8 cellular contexts compared by ENCODE assay signal in genomic region chr1:244163861-244164562, GRCh38.
DNase-seq lines count a peak whose midpoint lies in the region; ATAC-seq, FAIRE-seq and TF ChIP-seq lines count a peak whose summit lies in the region.

No MANE protein-coding gene starts in this region.

- H2BK5ac ChIP-seq in H1 (ENCODE audit: low read depth, low read length): peak overlapping the region; percentile 72; the same call in 1 of the 2 replicates

- H2BK12ac ChIP-seq in H1 (ENCODE audit: low read depth, low read length): peak overlapping the region; percentile 69

- TF ChIP-seq POLR2A in H1 (IDR thresholded peaks at IDR 0.05; ENCODE audit: control extremely low read depth in 1 of 2, low read depth in 2 of 2, low read length in 2 of 2): no peak

- H3K36me3 ChIP-seq in MG63 (no peaks in the 10 kb centered on the region), H1 (ENCODE audit: control insufficient read depth in 2 of 4, insufficient read depth in 4 of 4, low read length in 3 of 4) (no peaks in the 10 kb centered on the region), left lung (no peaks in the 10 kb centered on the region)

- H4K20me1 ChIP-seq in H1 (replicated peaks in 1 of 2; ENCODE audit: control insufficient read depth in 1 of 2, insufficient read depth in 2 of 2, low read length in 2 of 2): no peaks in the 10 kb centered on the region

- WGBS in H1 (ENCODE audit: extremely low coverage in 1 of 2, insufficient coverage in 1 of 2, insufficient read length in 1 of 2, insufficient replicate concordance in 2 of 2, low coverage in 1 of 2, low lambda C conversion rate in 2 of 2, missing lambda C conversion rate in 1 of 2), 2 experiments: 74% methylated on average over 9 of the region's 9 CpGs; no CpG with 5 or more reads in 1 of the 2 experiments

- CTCF ChIA-PET in H1 (lab: Charles Lee; ENCODE audit: partially characterized antibody): interaction anchor here (2.0 kb wide), 1 partner anchor 9 kb away, joined by 5 read pairs; no protein-coding TSS in a partner anchor

- peak overlapping the region; percentile 81 for H4K91ac ChIP-seq in H1 (replicated peaks; ENCODE audit: insufficient read length, low read length)

- intact Hi-C loops in left lung (cut with DNase I): no loop called here

- POLR2A ChIA-PET in H1 (lab: Charles Lee; ENCODE audit: partially characterized antibody): no interaction called here

- DNase-seq in AG09309 (ENCODE audit: low read depth) (peak; percentile 85), MG63 (peak; percentile 74), H1 (ENCODE audit: low read depth in 1 of 2, low spot score in 2 of 2) (peak in 1 of 2 experiments; percentile 23), left lung (no peak)
- no peak for DNase-seq in effector CD4-positive, alpha-beta T cell
- DNase-seq in activated CD4-positive, CD25-positive, alpha-beta regulatory T cell treated with anti-CD3 and anti-CD28 coated beads, Interleukin-2, amount 50 U/mL, for 72 hours: no peak

- H3K56ac ChIP-seq in H1 (replicated peaks; ENCODE audit: insufficient read length, low read depth, low read length): no peak overlapping the region

- H3K4ac ChIP-seq in H1 (replicated peaks; ENCODE audit: insufficient read length, low read depth, low read length): no peak overlapping the region

- peak overlapping the region; percentile 77; the same call in 1 of the 2 replicates for H4K8ac ChIP-seq in H1 (ENCODE audit: extremely low read depth, insufficient read depth, low read length)

- peaks cover 6 to 15% (median 9%) of the 10 kb centered on the region in 4 experiments; a peak in 6 of 7 replicates for H3K4me1 ChIP-seq in H1 (replicated peaks in 1 of 4; ENCODE audit: control insufficient read depth in 3 of 4, insufficient read depth in 4 of 4, low read length in 3 of 4)
- H3K4me1 ChIP-seq in left lung: peaks cover 0 to 3% of the 10 kb centered on the region in 2 donors

- peak overlapping the region; percentile 78; the same call in 1 of the 2 replicates for H2AK5ac ChIP-seq in H1 (ENCODE audit: low read depth, low read length)

- no peak overlapping the region for H2BK120ac ChIP-seq in H1 (replicated peaks; ENCODE audit: low read depth, low read length)

- no peak overlapping the region for H3K14ac ChIP-seq in H1 (ENCODE audit: insufficient read length)

- H4K5ac ChIP-seq in H1 (ENCODE audit: insufficient read length, low read depth, low read length): no peak overlapping the region

- H3K27ac ChIP-seq in H1 (ENCODE audit: low read depth, low read length) (peak overlapping the region; percentile 13; the same call in 1 of the 2 replicates), left lung (peak overlapping the region; percentile 46 to 72)

- H2BK20ac ChIP-seq in H1 (ENCODE audit: low read length): peak overlapping the region; percentile 67; the same call in 1 of the 2 replicates

- no peak for FAIRE-seq in H1 (lab: Jason Lieb, UNC)

- no peak overlapping the region; a peak in 2 of 7 replicates for H3K9ac ChIP-seq in H1 (replicated peaks in 1 of 4; ENCODE audit: extremely low read depth in 1 of 4, low read depth in 3 of 4, low read length in 3 of 4)

- no peaks in the 10 kb centered on the region for H3K27me3 ChIP-seq in MG63
- H3K27me3 ChIP-seq in H1 (replicated peaks in 1 of 4; ENCODE audit: control insufficient read depth in 3 of 4, extremely low read depth in 1 of 4, insufficient read depth in 3 of 4, low read length in 3 of 4): no peaks in the 10 kb centered on the region
- no peaks in the 10 kb centered on the region for H3K27me3 ChIP-seq in left lung

- H3K9me3 ChIP-seq in MG63 (no peaks in the 10 kb centered on the region; the same call in 1 of the 2 replicates), H1 (ENCODE audit: insufficient read depth in 2 of 2, low read depth in 1 of 2, low read length in 1 of 2) (0 out of 4 replicates have a peak, but pooled peaks cover 0 to 2% of the 10 kb centered on the region in 2 experiments), left lung (no peaks in the 10 kb centered on the region)

- H3K23me2 ChIP-seq in H1 (ENCODE audit: low read depth, low read length): no peaks in the 10 kb centered on the region

- H2BK15ac ChIP-seq in H1 (ENCODE audit: low read length): peak overlapping the region; percentile 76; the same call in 1 of the 2 replicates

- H2AFZ ChIP-seq in H1 (ENCODE audit: low read length): no peak overlapping the region

- H3K23ac ChIP-seq in H1 (ENCODE audit: insufficient read length): no peak overlapping the region

- peak; percentile 85 for ATAC-seq in left lung
- no peak for ATAC-seq in HG03139 (IDR thresholded peaks at IDR 0.05; ENCODE audit: unreplicated experiment)
- no peak for ATAC-seq in GM18867 (IDR thresholded peaks at IDR 0.05; ENCODE audit: unreplicated experiment)

- no peak overlapping the region for H3K18ac ChIP-seq in H1 (ENCODE audit: extremely low read depth, low read length)

- peak overlapping the region; percentile 0 to 54; a peak in 2 of 4 replicates for H3K4me2 ChIP-seq in H1 (ENCODE audit: insufficient read depth in 1 of 2, low read depth in 2 of 2, low read length in 2 of 2)

- no peaks in the 10 kb centered on the region for H3K79me2 ChIP-seq in H1 (ENCODE audit: control insufficient read depth in 1 of 2, insufficient read depth in 2 of 2, low read length in 2 of 2)

- TF ChIP-seq CTCF in AG09309 (IDR thresholded peaks at IDR 0.05; ENCODE audit: control insufficient read depth, insufficient read depth, low read depth, low read length, missing control alignments): no peak
- no peak for TF ChIP-seq CTCF in H1 (IDR thresholded peaks at IDR 0.05; ENCODE audit: control extremely low read depth in 1 of 3, insufficient read depth in 1 of 3, low read depth in 1 of 3, low read length in 3 of 3)
- no peak for TF ChIP-seq CTCF in left lung (IDR thresholded peaks at IDR 0.05)

- H3K79me1 ChIP-seq in H1 (ENCODE audit: low read depth, low read length): no peaks in the 10 kb centered on the region

- TF ChIP-seq EP300 in H1 (IDR thresholded peaks at IDR 0.05; ENCODE audit: borderline replicate concordance in 1 of 2, low read depth in 2 of 2, low read length in 2 of 2): no peak

- H3K4me3 ChIP-seq in AG09309 (ENCODE audit: control insufficient read depth, low read depth, low read length) (no peak overlapping the region), MG63 (no peak overlapping the region), H1 (ENCODE audit: extremely low read depth in 1 of 4, insufficient read depth in 2 of 4, low read depth in 3 of 4, low read length in 4 of 4) (no peak overlapping the region), left lung (no peak overlapping the region)

- TF ChIP-seq RAD21 in H1 (IDR thresholded peaks at IDR 0.05 in 1 of 2, conservative IDR thresholded peaks at IDR 0.05 in 1 of 2; ENCODE audit: low read depth in 2 of 2, low read length in 2 of 2): no peak

TF ChIP-seq in H1, 55 proteins besides CTCF, POLR2A, EP300 and RAD21 (continues in another document):
- no peak for TF ChIP-seq KDM5A (IDR thresholded peaks at IDR 0.05; ENCODE audit: low read length)
- TF ChIP-seq CREB1 (IDR thresholded peaks at IDR 0.05): no peak
- TF ChIP-seq CEBPB (IDR thresholded peaks at IDR 0.05; ENCODE audit: low read depth, low read length): no peak
- TF ChIP-seq BRCA1 (IDR thresholded peaks at IDR 0.05; ENCODE audit: low read depth, low read length): no peak
- TF ChIP-seq NRF1 (IDR thresholded peaks at IDR 0.05; ENCODE audit: low read depth, low read length): no peak
- TF ChIP-seq TEAD4 (IDR thresholded peaks at IDR 0.05; ENCODE audit: low read depth, low read length): peak; percentile 74; the same call in 1 of the 2 replicates
- TF ChIP-seq EGR1 (IDR thresholded peaks at IDR 0.05; ENCODE audit: borderline replicate concordance, low read depth, low read length): no peak
- no peak for TF ChIP-seq MAFK (IDR thresholded peaks at IDR 0.05; ENCODE audit: low read depth, low read length)
- no peak for TF ChIP-seq BCL11A (IDR thresholded peaks at IDR 0.05; ENCODE audit: low read depth in 2 of 2, low read length in 2 of 2)
- no peak for TF ChIP-seq SIRT6 (IDR thresholded peaks at IDR 0.05; ENCODE audit: low read length)
- TF ChIP-seq SP1 (IDR thresholded peaks at IDR 0.05; ENCODE audit: low read depth, low read length): no peak
- no peak for TF ChIP-seq USF2 (IDR thresholded peaks at IDR 0.05; ENCODE audit: low read length)
- no peak for TF ChIP-seq TBP (IDR thresholded peaks at IDR 0.05; ENCODE audit: low read depth, low read length)
- no peak for TF ChIP-seq EZH2 (IDR thresholded peaks at IDR 0.05; ENCODE audit: low read depth, low read length, severe bottlenecking)
- TF ChIP-seq ZNF274 (IDR thresholded peaks at IDR 0.05; ENCODE audit: borderline replicate concordance, extremely low read depth, low read length): no peak
- TF ChIP-seq SIX5 (IDR thresholded peaks at IDR 0.05; ENCODE audit: low read depth, low read length): no peak
- no peak for TF ChIP-seq ATF3 (IDR thresholded peaks at IDR 0.05; ENCODE audit: insufficient read depth, low read depth, low read length)
- TF ChIP-seq MAX (IDR thresholded peaks at IDR 0.05): no peak
- TF ChIP-seq SRF (IDR thresholded peaks at IDR 0.05; ENCODE audit: low read depth, low read length): no peak
- no peak for TF ChIP-seq CHD2 (IDR thresholded peaks at IDR 0.05; ENCODE audit: low read length)
- no peak for TF ChIP-seq SAP30 (IDR thresholded peaks at IDR 0.05; ENCODE audit: insufficient read depth, insufficient replicate concordance, low read length)
- no peak for TF ChIP-seq KDM1A (IDR thresholded peaks at IDR 0.05; ENCODE audit: borderline replicate concordance, low read length)
- TF ChIP-seq GABPA (IDR thresholded peaks at IDR 0.05; ENCODE audit: borderline replicate concordance, insufficient read depth, low read length): no peak
- peak; percentile 84 for TF ChIP-seq JUND (IDR thresholded peaks at IDR 0.05; ENCODE audit: low read length)
- TF ChIP-seq RNF2 (IDR thresholded peaks at IDR 0.05; ENCODE audit: borderline replicate concordance, low read depth, low read length, missing control alignments, poor library complexity, severe bottlenecking): no peak

Comparison
In these comparisons a context has a peak if more than half of its experiments do, and no peak if none do; other contexts are left out.
1. DNase-seq: peak in AG09309 (single experiment) and MG63 (single experiment); none in left lung (0 of 2), effector CD4-positive, alpha-beta T cell (single experiment) and activated CD4-positive, CD25-positive, alpha-beta regulatory T cell treated with anti-CD3 and anti-CD28 coated beads, Interleukin-2, amount 50 U/mL, for 72 hours (single experiment).